In genomic region chr2:211568439-211568838, GRCh38 we compare ENCODE assay signal across 26 cellular contexts.
"Had no signal": no experiment of that assay in that cellular context is flagged by ENCODE, and none has a peak within 500 bp of the region (broad histone marks: within the 10 kb centered on the region; RNA-seq: fewer than 3 reads in every experiment).

No MANE protein-coding gene starts in this region.

- H3K4me3 ChIP-seq: stomach, suprapubic skin, testis, thoracic aorta, thyroid gland, tibial artery, tibial nerve, transverse colon, upper lobe of left lung, upper lobe of right lung, uterus, vagina had no signal

- ATAC-seq: stimulated activated effector memory CD8-positive, alpha-beta T cell treated with anti-CD3 and anti-CD28 coated beads, Interleukin-12 subunit alpha, Interleukin-12 subunit beta, amount 100 ng/mL, for 72 hours; stimulated activated memory B cell treated with anti-CD40 and anti-IgM and Interleukin-4, amounts not matched to agents 10 μg/mL and 1 μg/mL and 100 μg/mL, for 72 hours; stimulated activated naive B cell treated with anti-CD40 and anti-IgM and Interleukin-4, amounts not matched to agents 10 μg/mL and 1 μg/mL and 100 μg/mL, for 72 hours; stimulated activated naive CD8-positive, alpha-beta T cell treated with anti-CD3 and anti-CD28 coated beads, Interleukin-15, amount 100 ng/mL, for 72 hours; stimulated activated naive CD8-positive, alpha-beta T cell treated with anti-CD3 and anti-CD28 coated beads, Interleukin-15, Interleukin-2, amounts not matched to agents 100 U/mL and 50 U/mL, for 24 hours; upper lobe of right lung had no signal

- H3K27ac ChIP-seq: stomach, suprapubic skin, testis, thoracic aorta, thyroid gland, tibial artery, tibial nerve, transverse colon, upper lobe of left lung, upper lobe of right lung, uterus, vagina had no signal

- H3K36me3 ChIP-seq: stomach, suprapubic skin, thoracic aorta, thyroid gland, tibial artery, tibial nerve, transverse colon, upper lobe of left lung, upper lobe of right lung, uterus, vagina had no signal

- DNase-seq: stimulated activated CD4-positive, alpha-beta T cell treated with anti-CD3 and anti-CD28 coated beads, Interleukin-2, amount 100 ng/mL, for 48 hours; stimulated activated CD4-positive, alpha-beta T cell treated with anti-CD3 and anti-CD28 coated beads, Interleukin-4, amount 100 ng/mL, for 1 hour; stimulated activated CD4-positive, alpha-beta T cell treated with anti-CD3 and anti-CD28 coated beads, Interleukin-4, amount 100 ng/mL, for 24 hours; stimulated activated CD4-positive, alpha-beta T cell treated with anti-CD3 and anti-CD28 coated beads, Interleukin-4, amount 100 ng/mL, for 4 hours; stimulated activated CD8-positive, alpha-beta memory T cell treated with anti-CD3 and anti-CD28 coated beads, Interleukin-4, amount 100 ng/mL, for 48 hours; stimulated activated naive B cell treated with anti-CD40 and anti-IgM and Interleukin-4, amounts not matched to agents 10 μg/mL and 1 μg/mL and 100 μg/mL, for 72 hours; stimulated activated naive CD4-positive, alpha-beta T cell; stimulated activated naive CD4-positive, alpha-beta T cell treated with Interleukin-2 at 50 U/mL for 16 hours; stimulated activated naive CD8-positive, alpha-beta T cell treated with anti-CD3 and anti-CD28 coated beads, Interleukin-15, amount 100 ng/mL, for 72 hours; stimulated activated naive CD8-positive, alpha-beta T cell treated with anti-CD3 and anti-CD28 coated beads, Interleukin-15, Interleukin-2, amounts not matched to agents 100 U/mL and 50 U/mL, for 24 hours; stomach; substantia nigra; testis; thyroid gland; tibial artery; transverse colon; trophoblast cell; upper lobe of left lung; upper lobe of right lung; uterus had no signal

- H3K4me1 ChIP-seq: stomach, suprapubic skin, testis, thyroid gland, tibial artery, tibial nerve, transverse colon, upper lobe of left lung, upper lobe of right lung, uterus, vagina had no signal

- H3K9me3 ChIP-seq: stomach, suprapubic skin, testis, thoracic aorta, thyroid gland, tibial artery, transverse colon, upper lobe of left lung, upper lobe of right lung, uterus, vagina had no signal

- H3K27me3 ChIP-seq: stomach, suprapubic skin, testis, thyroid gland, tibial artery, tibial nerve, transverse colon, upper lobe of left lung, upper lobe of right lung, uterus, vagina had no signal
